1 cellular context compared by ENCODE assay signal in the genomic region with DNA sequence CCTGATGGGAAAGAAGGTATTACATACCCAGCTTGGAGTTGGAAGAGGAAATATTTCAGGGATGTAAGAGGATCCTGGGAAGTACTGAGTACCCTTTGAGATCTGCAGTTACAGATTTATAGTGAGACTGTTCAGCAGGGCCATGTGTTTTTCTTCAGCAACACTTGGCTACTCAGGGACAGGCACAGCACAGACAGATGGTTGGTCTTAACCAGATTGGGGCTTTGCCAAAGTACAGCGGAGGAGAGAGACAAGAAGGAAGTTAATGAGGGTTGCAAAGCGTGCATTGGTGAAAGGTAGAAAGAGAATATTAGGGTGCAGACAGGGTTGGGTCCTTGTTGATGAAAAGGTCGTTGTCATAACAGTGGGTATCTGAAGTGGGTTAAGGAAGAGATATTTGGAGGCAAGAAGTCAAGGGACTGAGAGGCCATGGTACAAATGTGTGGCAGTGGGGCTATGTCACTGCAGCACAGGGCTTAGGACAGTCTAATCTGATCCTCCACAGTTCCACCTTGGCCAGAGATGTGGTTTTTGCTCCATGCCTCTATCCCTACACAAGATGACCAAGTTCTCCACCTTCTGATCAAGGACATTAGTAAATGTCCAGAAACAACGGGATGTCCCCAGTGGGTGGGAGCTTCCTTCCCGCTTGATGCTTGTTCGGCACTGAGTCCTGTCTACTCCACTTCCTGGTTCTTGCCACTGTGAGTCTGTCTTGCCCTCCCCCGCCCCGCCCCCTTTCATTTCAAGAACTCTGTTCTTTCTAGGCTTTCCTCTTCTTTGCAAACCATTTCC.
TF ChIP-seq lines count a peak whose summit lies in the region.

No MANE protein-coding gene starts in this region.

TF ChIP-seq in K562, 482 proteins besides CTCF, POLR2A, EP300 and RAD21 (continued from another document and continues in another):
- TF ChIP-seq CCNT2 (IDR thresholded peaks at IDR 0.05; ENCODE audit: borderline replicate concordance, extremely low read depth, insufficient read length, low read depth, low read length), result no peak
- TF ChIP-seq NCOA2 (IDR thresholded peaks at IDR 0.05; ENCODE audit: partially characterized antibody in 2 of 2), result no peak
- TF ChIP-seq CHD4 (IDR thresholded peaks at IDR 0.05; ENCODE audit: insufficient read depth, insufficient replicate concordance, low read depth, low read length, poor library complexity, severe bottlenecking), result no peak
- TF ChIP-seq, protein P1, sequence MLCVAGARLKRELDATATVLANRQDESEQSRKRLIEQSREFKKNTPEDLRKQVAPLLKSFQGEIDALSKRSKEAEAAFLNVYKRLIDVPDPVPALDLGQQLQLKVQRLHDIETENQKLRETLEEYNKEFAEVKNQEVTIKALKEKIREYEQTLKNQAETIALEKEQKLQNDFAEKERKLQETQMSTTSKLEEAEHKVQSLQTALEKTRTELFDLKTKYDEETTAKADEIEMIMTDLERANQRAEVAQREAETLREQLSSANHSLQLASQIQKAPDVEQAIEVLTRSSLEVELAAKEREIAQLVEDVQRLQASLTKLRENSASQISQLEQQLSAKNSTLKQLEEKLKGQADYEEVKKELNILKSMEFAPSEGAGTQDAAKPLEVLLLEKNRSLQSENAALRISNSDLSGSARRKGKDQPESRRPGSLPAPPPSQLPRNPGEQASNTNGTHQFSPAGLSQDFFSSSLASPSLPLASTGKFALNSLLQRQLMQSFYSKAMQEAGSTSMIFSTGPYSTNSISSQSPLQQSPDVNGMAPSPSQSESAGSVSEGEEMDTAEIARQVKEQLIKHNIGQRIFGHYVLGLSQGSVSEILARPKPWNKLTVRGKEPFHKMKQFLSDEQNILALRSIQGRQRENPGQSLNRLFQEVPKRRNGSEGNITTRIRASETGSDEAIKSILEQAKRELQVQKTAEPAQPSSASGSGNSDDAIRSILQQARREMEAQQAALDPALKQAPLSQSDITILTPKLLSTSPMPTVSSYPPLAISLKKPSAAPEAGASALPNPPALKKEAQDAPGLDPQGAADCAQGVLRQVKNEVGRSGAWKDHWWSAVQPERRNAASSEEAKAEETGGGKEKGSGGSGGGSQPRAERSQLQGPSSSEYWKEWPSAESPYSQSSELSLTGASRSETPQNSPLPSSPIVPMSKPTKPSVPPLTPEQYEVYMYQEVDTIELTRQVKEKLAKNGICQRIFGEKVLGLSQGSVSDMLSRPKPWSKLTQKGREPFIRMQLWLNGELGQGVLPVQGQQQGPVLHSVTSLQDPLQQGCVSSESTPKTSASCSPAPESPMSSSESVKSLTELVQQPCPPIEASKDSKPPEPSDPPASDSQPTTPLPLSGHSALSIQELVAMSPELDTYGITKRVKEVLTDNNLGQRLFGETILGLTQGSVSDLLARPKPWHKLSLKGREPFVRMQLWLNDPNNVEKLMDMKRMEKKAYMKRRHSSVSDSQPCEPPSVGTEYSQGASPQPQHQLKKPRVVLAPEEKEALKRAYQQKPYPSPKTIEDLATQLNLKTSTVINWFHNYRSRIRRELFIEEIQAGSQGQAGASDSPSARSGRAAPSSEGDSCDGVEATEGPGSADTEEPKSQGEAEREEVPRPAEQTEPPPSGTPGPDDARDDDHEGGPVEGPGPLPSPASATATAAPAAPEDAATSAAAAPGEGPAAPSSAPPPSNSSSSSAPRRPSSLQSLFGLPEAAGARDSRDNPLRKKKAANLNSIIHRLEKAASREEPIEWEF (CRISPR knock-in tag; IDR thresholded peaks at IDR 0.05), result no peak
- no peak for TF ChIP-seq DIDO1 (tag; IDR thresholded peaks at IDR 0.05; ENCODE audit: low read depth)
- TF ChIP-seq NFE2 (IDR thresholded peaks at IDR 0.05; ENCODE audit: low read depth), result no peak
- no peak for TF ChIP-seq ZBTB8A (IDR thresholded peaks at IDR 0.05; ENCODE audit: partially characterized antibody)
- TF ChIP-seq ZNF384 (IDR thresholded peaks at IDR 0.05; ENCODE audit: low read depth, low read length), result no peak
- no peak for TF ChIP-seq RBM22 (IDR thresholded peaks at IDR 0.05; ENCODE audit: low read depth, low read length, poor library complexity, severe bottlenecking)
- TF ChIP-seq STAT5A (IDR thresholded peaks at IDR 0.05; ENCODE audit: borderline replicate concordance, low read length), result no peak
- TF ChIP-seq NCOA6 (IDR thresholded peaks at IDR 0.05), result no peak
- TF ChIP-seq, protein P2, sequence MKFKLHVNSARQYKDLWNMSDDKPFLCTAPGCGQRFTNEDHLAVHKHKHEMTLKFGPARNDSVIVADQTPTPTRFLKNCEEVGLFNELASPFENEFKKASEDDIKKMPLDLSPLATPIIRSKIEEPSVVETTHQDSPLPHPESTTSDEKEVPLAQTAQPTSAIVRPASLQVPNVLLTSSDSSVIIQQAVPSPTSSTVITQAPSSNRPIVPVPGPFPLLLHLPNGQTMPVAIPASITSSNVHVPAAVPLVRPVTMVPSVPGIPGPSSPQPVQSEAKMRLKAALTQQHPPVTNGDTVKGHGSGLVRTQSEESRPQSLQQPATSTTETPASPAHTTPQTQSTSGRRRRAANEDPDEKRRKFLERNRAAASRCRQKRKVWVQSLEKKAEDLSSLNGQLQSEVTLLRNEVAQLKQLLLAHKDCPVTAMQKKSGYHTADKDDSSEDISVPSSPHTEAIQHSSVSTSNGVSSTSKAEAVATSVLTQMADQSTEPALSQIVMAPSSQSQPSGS (CRISPR knock-in tag; IDR thresholded peaks at IDR 0.05), result no peak
- no peak for TF ChIP-seq TCFL5 (CRISPR knock-in tag; conservative IDR thresholded peaks at IDR 0.05)
- TF ChIP-seq, protein P3, sequence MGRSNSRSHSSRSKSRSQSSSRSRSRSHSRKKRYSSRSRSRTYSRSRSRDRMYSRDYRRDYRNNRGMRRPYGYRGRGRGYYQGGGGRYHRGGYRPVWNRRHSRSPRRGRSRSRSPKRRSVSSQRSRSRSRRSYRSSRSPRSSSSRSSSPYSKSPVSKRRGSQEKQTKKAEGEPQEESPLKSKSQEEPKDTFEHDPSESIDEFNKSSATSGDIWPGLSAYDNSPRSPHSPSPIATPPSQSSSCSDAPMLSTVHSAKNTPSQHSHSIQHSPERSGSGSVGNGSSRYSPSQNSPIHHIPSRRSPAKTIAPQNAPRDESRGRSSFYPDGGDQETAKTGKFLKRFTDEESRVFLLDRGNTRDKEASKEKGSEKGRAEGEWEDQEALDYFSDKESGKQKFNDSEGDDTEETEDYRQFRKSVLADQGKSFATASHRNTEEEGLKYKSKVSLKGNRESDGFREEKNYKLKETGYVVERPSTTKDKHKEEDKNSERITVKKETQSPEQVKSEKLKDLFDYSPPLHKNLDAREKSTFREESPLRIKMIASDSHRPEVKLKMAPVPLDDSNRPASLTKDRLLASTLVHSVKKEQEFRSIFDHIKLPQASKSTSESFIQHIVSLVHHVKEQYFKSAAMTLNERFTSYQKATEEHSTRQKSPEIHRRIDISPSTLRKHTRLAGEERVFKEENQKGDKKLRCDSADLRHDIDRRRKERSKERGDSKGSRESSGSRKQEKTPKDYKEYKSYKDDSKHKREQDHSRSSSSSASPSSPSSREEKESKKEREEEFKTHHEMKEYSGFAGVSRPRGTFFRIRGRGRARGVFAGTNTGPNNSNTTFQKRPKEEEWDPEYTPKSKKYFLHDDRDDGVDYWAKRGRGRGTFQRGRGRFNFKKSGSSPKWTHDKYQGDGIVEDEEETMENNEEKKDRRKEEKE (IDR thresholded peaks at IDR 0.05; ENCODE audit: borderline replicate concordance in 1 of 2, control insufficient read depth in 1 of 2, low read depth in 2 of 2, low read length in 1 of 2), result no peak
- peak; percentile 35 for TF ChIP-seq PHF20 (IDR thresholded peaks at IDR 0.05; ENCODE audit: partially characterized antibody)
- TF ChIP-seq DACH1 (IDR thresholded peaks at IDR 0.05; ENCODE audit: partially characterized antibody), result no peak
- no peak for TF ChIP-seq SMAD3 (CRISPR knock-in tag; conservative IDR thresholded peaks at IDR 0.05)
- no peak for TF ChIP-seq MYC (IDR thresholded peaks at IDR 0.05; ENCODE audit: low read depth, low read length)
- no peak for TF ChIP-seq MYC (CRISPR knock-in tag; IDR thresholded peaks at IDR 0.05; ENCODE audit: borderline replicate concordance, low read depth)
- no peak for TF ChIP-seq KLF10 (CRISPR knock-in tag; IDR thresholded peaks at IDR 0.05)
- no peak for TF ChIP-seq NFATC3 (IDR thresholded peaks at IDR 0.05)
- TF ChIP-seq EHMT2 (IDR thresholded peaks at IDR 0.05), result no peak; the same call in none of the 2 replicates
- no peak for TF ChIP-seq XRCC5 (IDR thresholded peaks at IDR 0.05; ENCODE audit: low read depth, low read length)
- TF ChIP-seq, protein P4, sequence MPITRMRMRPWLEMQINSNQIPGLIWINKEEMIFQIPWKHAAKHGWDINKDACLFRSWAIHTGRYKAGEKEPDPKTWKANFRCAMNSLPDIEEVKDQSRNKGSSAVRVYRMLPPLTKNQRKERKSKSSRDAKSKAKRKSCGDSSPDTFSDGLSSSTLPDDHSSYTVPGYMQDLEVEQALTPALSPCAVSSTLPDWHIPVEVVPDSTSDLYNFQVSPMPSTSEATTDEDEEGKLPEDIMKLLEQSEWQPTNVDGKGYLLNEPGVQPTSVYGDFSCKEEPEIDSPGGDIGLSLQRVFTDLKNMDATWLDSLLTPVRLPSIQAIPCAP (CRISPR knock-in tag; IDR thresholded peaks at IDR 0.05; ENCODE audit: borderline replicate concordance), result no peak
- TF ChIP-seq, protein P5, sequence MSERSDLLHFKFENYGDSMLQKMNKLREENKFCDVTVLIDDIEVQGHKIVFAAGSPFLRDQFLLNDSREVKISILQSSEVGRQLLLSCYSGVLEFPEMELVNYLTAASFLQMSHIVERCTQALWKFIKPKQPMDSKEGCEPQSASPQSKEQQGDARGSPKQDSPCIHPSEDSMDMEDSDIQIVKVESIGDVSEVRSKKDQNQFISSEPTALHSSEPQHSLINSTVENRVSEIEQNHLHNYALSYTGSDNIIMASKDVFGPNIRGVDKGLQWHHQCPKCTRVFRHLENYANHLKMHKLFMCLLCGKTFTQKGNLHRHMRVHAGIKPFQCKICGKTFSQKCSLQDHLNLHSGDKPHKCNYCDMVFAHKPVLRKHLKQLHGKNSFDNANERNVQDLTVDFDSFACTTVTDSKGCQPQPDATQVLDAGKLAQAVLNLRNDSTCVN (CRISPR knock-in tag; IDR thresholded peaks at IDR 0.05), result 0 out of 2 replicates have a peak, but pooled peaks have one; percentile 33
- no peak for TF ChIP-seq PRPF4 (IDR thresholded peaks at IDR 0.05; ENCODE audit: insufficient read depth, low read depth, low read length, poor library complexity, severe bottlenecking)
- TF ChIP-seq ZNF174 (CRISPR knock-in tag; IDR thresholded peaks at IDR 0.05), result no peak
- peak; percentile 32 for TF ChIP-seq BRD9 (IDR thresholded peaks at IDR 0.05; ENCODE audit: low read depth, partially characterized antibody)
- TF ChIP-seq, protein P6, sequence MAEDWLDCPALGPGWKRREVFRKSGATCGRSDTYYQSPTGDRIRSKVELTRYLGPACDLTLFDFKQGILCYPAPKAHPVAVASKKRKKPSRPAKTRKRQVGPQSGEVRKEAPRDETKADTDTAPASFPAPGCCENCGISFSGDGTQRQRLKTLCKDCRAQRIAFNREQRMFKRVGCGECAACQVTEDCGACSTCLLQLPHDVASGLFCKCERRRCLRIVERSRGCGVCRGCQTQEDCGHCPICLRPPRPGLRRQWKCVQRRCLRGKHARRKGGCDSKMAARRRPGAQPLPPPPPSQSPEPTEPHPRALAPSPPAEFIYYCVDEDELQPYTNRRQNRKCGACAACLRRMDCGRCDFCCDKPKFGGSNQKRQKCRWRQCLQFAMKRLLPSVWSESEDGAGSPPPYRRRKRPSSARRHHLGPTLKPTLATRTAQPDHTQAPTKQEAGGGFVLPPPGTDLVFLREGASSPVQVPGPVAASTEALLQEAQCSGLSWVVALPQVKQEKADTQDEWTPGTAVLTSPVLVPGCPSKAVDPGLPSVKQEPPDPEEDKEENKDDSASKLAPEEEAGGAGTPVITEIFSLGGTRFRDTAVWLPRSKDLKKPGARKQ (CRISPR knock-in tag; IDR thresholded peaks at IDR 0.05), result no peak
- TF ChIP-seq CBX3 (IDR thresholded peaks at IDR 0.05; ENCODE audit: borderline replicate concordance in 1 of 2, low read length in 2 of 2), result no peak; a peak in 1 of 3 replicates
- TF ChIP-seq THRAP3 (IDR thresholded peaks at IDR 0.05; ENCODE audit: borderline replicate concordance), result no peak
- no peak for TF ChIP-seq SAFB2 (IDR thresholded peaks at IDR 0.05; ENCODE audit: borderline replicate concordance, low read depth, low read length, severe bottlenecking)
- TF ChIP-seq FOXJ2 (tag; IDR thresholded peaks at IDR 0.05), result no peak
- TF ChIP-seq ZSCAN32 (CRISPR knock-in tag; IDR thresholded peaks at IDR 0.05), result no peak
- TF ChIP-seq, protein P7, sequence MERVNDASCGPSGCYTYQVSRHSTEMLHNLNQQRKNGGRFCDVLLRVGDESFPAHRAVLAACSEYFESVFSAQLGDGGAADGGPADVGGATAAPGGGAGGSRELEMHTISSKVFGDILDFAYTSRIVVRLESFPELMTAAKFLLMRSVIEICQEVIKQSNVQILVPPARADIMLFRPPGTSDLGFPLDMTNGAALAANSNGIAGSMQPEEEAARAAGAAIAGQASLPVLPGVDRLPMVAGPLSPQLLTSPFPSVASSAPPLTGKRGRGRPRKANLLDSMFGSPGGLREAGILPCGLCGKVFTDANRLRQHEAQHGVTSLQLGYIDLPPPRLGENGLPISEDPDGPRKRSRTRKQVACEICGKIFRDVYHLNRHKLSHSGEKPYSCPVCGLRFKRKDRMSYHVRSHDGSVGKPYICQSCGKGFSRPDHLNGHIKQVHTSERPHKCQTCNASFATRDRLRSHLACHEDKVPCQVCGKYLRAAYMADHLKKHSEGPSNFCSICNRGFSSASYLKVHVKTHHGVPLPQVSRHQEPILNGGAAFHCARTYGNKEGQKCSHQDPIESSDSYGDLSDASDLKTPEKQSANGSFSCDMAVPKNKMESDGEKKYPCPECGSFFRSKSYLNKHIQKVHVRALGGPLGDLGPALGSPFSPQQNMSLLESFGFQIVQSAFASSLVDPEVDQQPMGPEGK (CRISPR knock-in tag; IDR thresholded peaks at IDR 0.05; ENCODE audit: borderline replicate concordance), result no peak
- TF ChIP-seq, protein P8, sequence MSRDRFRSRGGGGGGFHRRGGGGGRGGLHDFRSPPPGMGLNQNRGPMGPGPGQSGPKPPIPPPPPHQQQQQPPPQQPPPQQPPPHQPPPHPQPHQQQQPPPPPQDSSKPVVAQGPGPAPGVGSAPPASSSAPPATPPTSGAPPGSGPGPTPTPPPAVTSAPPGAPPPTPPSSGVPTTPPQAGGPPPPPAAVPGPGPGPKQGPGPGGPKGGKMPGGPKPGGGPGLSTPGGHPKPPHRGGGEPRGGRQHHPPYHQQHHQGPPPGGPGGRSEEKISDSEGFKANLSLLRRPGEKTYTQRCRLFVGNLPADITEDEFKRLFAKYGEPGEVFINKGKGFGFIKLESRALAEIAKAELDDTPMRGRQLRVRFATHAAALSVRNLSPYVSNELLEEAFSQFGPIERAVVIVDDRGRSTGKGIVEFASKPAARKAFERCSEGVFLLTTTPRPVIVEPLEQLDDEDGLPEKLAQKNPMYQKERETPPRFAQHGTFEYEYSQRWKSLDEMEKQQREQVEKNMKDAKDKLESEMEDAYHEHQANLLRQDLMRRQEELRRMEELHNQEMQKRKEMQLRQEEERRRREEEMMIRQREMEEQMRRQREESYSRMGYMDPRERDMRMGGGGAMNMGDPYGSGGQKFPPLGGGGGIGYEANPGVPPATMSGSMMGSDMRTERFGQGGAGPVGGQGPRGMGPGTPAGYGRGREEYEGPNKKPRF (IDR thresholded peaks at IDR 0.05; ENCODE audit: low read depth, low read length), result no peak
- TF ChIP-seq, protein P9, sequence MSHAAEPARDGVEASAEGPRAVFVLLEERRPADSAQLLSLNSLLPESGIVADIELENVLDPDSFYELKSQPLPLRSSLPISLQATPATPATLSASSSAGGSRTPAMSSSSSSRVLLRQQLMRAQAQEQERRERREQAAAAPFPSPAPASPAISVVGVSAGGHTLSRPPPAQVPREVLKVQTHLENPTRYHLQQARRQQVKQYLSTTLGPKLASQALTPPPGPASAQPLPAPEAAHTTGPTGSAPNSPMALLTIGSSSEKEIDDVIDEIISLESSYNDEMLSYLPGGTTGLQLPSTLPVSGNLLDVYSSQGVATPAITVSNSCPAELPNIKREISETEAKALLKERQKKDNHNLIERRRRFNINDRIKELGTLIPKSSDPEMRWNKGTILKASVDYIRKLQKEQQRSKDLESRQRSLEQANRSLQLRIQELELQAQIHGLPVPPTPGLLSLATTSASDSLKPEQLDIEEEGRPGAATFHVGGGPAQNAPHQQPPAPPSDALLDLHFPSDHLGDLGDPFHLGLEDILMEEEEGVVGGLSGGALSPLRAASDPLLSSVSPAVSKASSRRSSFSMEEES (CRISPR knock-in tag; IDR thresholded peaks at IDR 0.05), result no peak
